7 cellular contexts compared by ENCODE assay signal in the genomic region with DNA sequence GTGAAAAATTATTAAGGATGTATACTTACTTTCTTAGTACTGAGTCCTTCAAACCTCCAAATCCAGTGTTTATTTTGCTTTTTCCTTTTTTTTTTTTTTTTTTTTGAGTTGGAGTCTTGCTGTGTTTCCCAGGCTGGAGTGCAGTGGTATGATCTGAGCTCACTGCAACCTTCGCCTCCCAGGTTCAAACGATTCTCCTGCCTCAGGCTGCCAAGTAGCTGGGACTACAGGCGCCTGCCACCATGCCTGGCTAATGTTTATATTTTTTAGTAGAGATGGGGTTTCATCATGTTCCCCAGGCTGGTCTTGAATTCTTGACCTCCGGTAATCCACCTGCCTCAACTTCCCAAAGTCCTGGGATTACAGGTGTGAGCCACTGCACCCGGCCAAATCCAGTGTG.
"Had no signal": no experiment of that assay in that cellular context is flagged by ENCODE, and none has a peak within 500 bp of the region (broad histone marks: within the 10 kb centered on the region; RNA-seq: fewer than 3 reads in every experiment).

No MANE protein-coding gene starts in this region.

- H3K4me2 ChIP-seq: GM23338 had no signal

- H2AFZ ChIP-seq: GM23338 had no signal

- H3K4me3 ChIP-seq: GM23338 had no signal

- DNase-seq: H9, HCEC 1CT, KBM-7 had no signal

- FAIRE-seq: H1, H54, HTR-8/SVneo had no signal

- ATAC-seq: GM23338 had no signal
